7 cellular contexts compared by ENCODE assay signal in genomic region chr19:18660051-18660910, GRCh38. TPM values are rescaled to one million over a fixed set of nuclear protein-coding genes. Genes with fewer than 3 reads are reported as not detected.
DNase-seq lines count a peak whose midpoint lies in the region; ATAC-seq and TF ChIP-seq lines count a peak whose summit lies in the region.
"Had no signal": no experiment of that assay in that cellular context is flagged by ENCODE, and none has a peak within 500 bp of the region (broad histone marks: within the 10 kb centered on the region; RNA-seq: fewer than 3 reads in every experiment).

No MANE protein-coding gene starts in this region.

- in situ Hi-C loops in GM23248 (cut with MboI): no loop called here

- H4K20me1 ChIP-seq in GM23248 (ENCODE audit: insufficient read depth) (no peaks in the 10 kb centered on the region), osteoblast (ENCODE audit: insufficient read depth, low read length) (no peaks in the 10 kb centered on the region)

- H3K36me3 Mint-ChIP-seq in chondrocyte (ENCODE audit: low read depth): no peaks in the 10 kb centered on the region
- no peaks in the 10 kb centered on the region for H3K36me3 Mint-ChIP-seq in activated CD8-positive, alpha-beta memory T cell treated with anti-CD3 and anti-CD28 coated beads, Interleukin-2, amount 10 ng/mL, durations not matched to agents 7 days and 5 days
- H3K36me3 Mint-ChIP-seq in CD4-positive, alpha-beta memory T cell: peaks cover 0 to 3% of the 10 kb centered on the region in 2 donors

- no peak for ATAC-seq in activated CD8-positive, alpha-beta memory T cell treated with anti-CD3 and anti-CD28 coated beads, Interleukin-2, amount 10 ng/mL, durations not matched to agents 7 days and 5 days

- H3K9me3 Mint-ChIP-seq in chondrocyte (ENCODE audit: low read depth): no peaks in the 10 kb centered on the region
- no peaks in the 10 kb centered on the region for H3K9me3 Mint-ChIP-seq in activated CD8-positive, alpha-beta memory T cell treated with anti-CD3 and anti-CD28 coated beads, Interleukin-2, amount 10 ng/mL, durations not matched to agents 7 days and 5 days (ENCODE audit: low read depth)
- no peaks in the 10 kb centered on the region for H3K9me3 Mint-ChIP-seq in CD4-positive, alpha-beta memory T cell

- H3K27me3 ChIP-seq in GM23248 (replicated peaks; ENCODE audit: insufficient read depth): no peaks in the 10 kb centered on the region
- no peaks in the 10 kb centered on the region for H3K27me3 ChIP-seq in osteoblast (ENCODE audit: insufficient read depth, low read length)
- no peaks in the 10 kb centered on the region for H3K27me3 ChIP-seq in CD4-positive, alpha-beta memory T cell (ENCODE audit: insufficient read depth, low read length)

- H3K4me3 ChIP-seq in GM23248 (no peak overlapping the region), osteoblast (ENCODE audit: insufficient read depth, low read length) (peak overlapping the region; percentile 49)
- no peak overlapping the region for H3K4me3 ChIP-seq in CD4-positive, alpha-beta memory T cell (ENCODE audit: low read length in 2 of 2)

- H3K27ac ChIP-seq in GM23248: no peak overlapping the region
- peak overlapping the region; percentile 98 for H3K27ac ChIP-seq in osteoblast (ENCODE audit: low read depth, low read length)
- no peak overlapping the region for H3K27ac ChIP-seq in CD4-positive, alpha-beta memory T cell (ENCODE audit: low read depth, low read length)

- H3K9me3 ChIP-seq in GM23248 (ENCODE audit: low read depth) (no peaks in the 10 kb centered on the region), osteoblast (ENCODE audit: low read depth, low read length) (no peaks in the 10 kb centered on the region)
- H3K9me3 ChIP-seq in CD4-positive, alpha-beta memory T cell (ENCODE audit: control insufficient read depth in 1 of 2, low read length in 2 of 2): no peaks in the 10 kb centered on the region

- peak overlapping the region; percentile 6 for H3K4me3 Mint-ChIP-seq in chondrocyte (ENCODE audit: unreplicated experiment)
- no peak overlapping the region for H3K4me3 Mint-ChIP-seq in activated CD8-positive, alpha-beta memory T cell treated with anti-CD3 and anti-CD28 coated beads, Interleukin-2, amount 10 ng/mL, durations not matched to agents 7 days and 5 days
- no peak overlapping the region for H3K4me3 Mint-ChIP-seq in CD4-positive, alpha-beta memory T cell

- H3K36me3 ChIP-seq in GM23248 (ENCODE audit: low read depth) (no peaks in the 10 kb centered on the region), osteoblast (ENCODE audit: insufficient read depth, low read length) (no peaks in the 10 kb centered on the region)
- no peaks in the 10 kb centered on the region for H3K36me3 ChIP-seq in CD4-positive, alpha-beta memory T cell (ENCODE audit: insufficient read depth, low read length)

- POLR2A ChIA-PET in CD4-positive, alpha-beta memory T cell (lab: Charles Lee; ENCODE audit: partially characterized antibody): no interaction called here

- H3F3A ChIP-seq in GM23248 (ENCODE audit: insufficient read depth): no peaks in the 10 kb centered on the region

- intact Hi-C loops in CD4-positive, alpha-beta memory T cell (cut with micrococcal nuclease): no loop called here

- no peaks in the 10 kb centered on the region for H3K9me2 ChIP-seq in GM23248 (ENCODE audit: insufficient read depth)

- peak overlapping the region; percentile 89 for H3K27ac Mint-ChIP-seq in chondrocyte (ENCODE audit: unreplicated experiment)
- no peak overlapping the region for H3K27ac Mint-ChIP-seq in activated CD8-positive, alpha-beta memory T cell treated with anti-CD3 and anti-CD28 coated beads, Interleukin-2, amount 10 ng/mL, durations not matched to agents 7 days and 5 days
- H3K27ac Mint-ChIP-seq in CD4-positive, alpha-beta memory T cell: no peak overlapping the region

- H3K79me2 ChIP-seq in GM23248 (ENCODE audit: insufficient read depth) (no peaks in the 10 kb centered on the region), osteoblast (ENCODE audit: insufficient read depth, low read length) (peaks cover 39% of the 10 kb centered on the region)

- H3K9ac ChIP-seq in GM23248: no peak overlapping the region

- H3K4me1 Mint-ChIP-seq in chondrocyte (ENCODE audit: low read depth): peaks cover 72% of the 10 kb centered on the region
- peaks cover 5% of the 10 kb centered on the region for H3K4me1 Mint-ChIP-seq in activated CD8-positive, alpha-beta memory T cell treated with anti-CD3 and anti-CD28 coated beads, Interleukin-2, amount 10 ng/mL, durations not matched to agents 7 days and 5 days
- peaks cover 16 to 21% (median 21%) of the 10 kb centered on the region in 4 donors for H3K4me1 Mint-ChIP-seq in CD4-positive, alpha-beta memory T cell

- no peaks in the 10 kb centered on the region for H3K4me1 ChIP-seq in GM23248 (ENCODE audit: insufficient read depth)
- H3K4me1 ChIP-seq in osteoblast (ENCODE audit: insufficient read depth, low read length): peaks cover 61% of the 10 kb centered on the region
- peaks cover 4% of the 10 kb centered on the region for H3K4me1 ChIP-seq in CD4-positive, alpha-beta memory T cell (ENCODE audit: insufficient read depth, low read length)

- CTCF ChIA-PET in activated CD8-positive, alpha-beta memory T cell treated with anti-CD3 and anti-CD28 coated beads, Interleukin-2, amount 10 ng/mL, durations not matched to agents 7 days and 5 days (lab: Charles Lee): no interaction called here
- CTCF ChIA-PET in CD4-positive, alpha-beta memory T cell (lab: Charles Lee; ENCODE audit: partially characterized antibody): no interaction called here

- H3K27me3 Mint-ChIP-seq in chondrocyte (ENCODE audit: low read depth): no peaks in the 10 kb centered on the region
- H3K27me3 Mint-ChIP-seq in activated CD8-positive, alpha-beta memory T cell treated with anti-CD3 and anti-CD28 coated beads, Interleukin-2, amount 10 ng/mL, durations not matched to agents 7 days and 5 days: no peaks in the 10 kb centered on the region
- no peaks in the 10 kb centered on the region for H3K27me3 Mint-ChIP-seq in CD4-positive, alpha-beta memory T cell

- no peak overlapping the region for H2AFZ ChIP-seq in GM23248
- peak overlapping the region; percentile 50 for H2AFZ ChIP-seq in osteoblast (ENCODE audit: low read length)

- H3K4me2 ChIP-seq in GM23248 (ENCODE audit: unreplicated experiment): no peak overlapping the region
- peak overlapping the region; percentile 75 for H3K4me2 ChIP-seq in osteoblast (ENCODE audit: insufficient read depth, low read length)

- WGBS in GM23248 (ENCODE audit: low coverage in 1 of 2, low lambda C conversion rate in 2 of 2, missing lambda C conversion rate in 2 of 2), 2 experiments: 75 to 79% methylated on average over 25 to 27 of the region's 37 CpGs

- DNase-seq in GM23248: peak; percentile 37
- no peak for DNase-seq in chondrocyte (ENCODE audit: low spot score)
- peak; percentile 99 for DNase-seq in osteoblast (ENCODE audit: insufficient read length, low spot score, missing footprints)
- DNase-seq in activated CD8-positive, alpha-beta memory T cell treated with anti-CD3 and anti-CD28 coated beads, Interleukin-2, amount 10 ng/mL, durations not matched to agents 7 days and 5 days: no peak
- no peak for DNase-seq in CD4-positive, alpha-beta memory T cell
- DNase-seq in DMS 273 treated with DMSO at 0.1 percent for 48 hours (lab: John Stamatoyannopoulos, UW): no peak
- DNase-seq: DND-41 had no signal

- TF ChIP-seq CTCF in chondrocyte (IDR thresholded peaks at IDR 0.05) (no peak), osteoblast (IDR thresholded peaks at IDR 0.05; ENCODE audit: extremely low read depth, low read depth, low read length) (no peak)

RNA-seq across cellular contexts. Expression of gene CRTC1, which starts 23.2 kb away (rescaled TPM):
- total RNA-seq in GM23248 (2014; rRNA removed; shearing (Covaris generic)): 1.2 and 1.4 TPM in 2 replicates
- 4.0 and 5.1 TPM in 2 replicates for polyA plus RNA-seq in GM23248 (2016; fragmentation: Nextera tagmentation; extraction: Ambion mirVana)
- total RNA-seq in chondrocyte (14.6 to 17.2 TPM (median 15.5 TPM) in 3 replicates), osteoblast (3.8 and 4.0 TPM in 2 replicates)
- total RNA-seq in activated CD8-positive, alpha-beta memory T cell treated with anti-CD3 and anti-CD28 coated beads, Interleukin-2, amount 10 ng/mL, durations not matched to agents 7 days and 5 days: 1 to 10 TPM; 5.9 to 6.4 TPM
- 10 to 100 TPM; 19.6 to 20.8 TPM for total RNA-seq in CD4-positive, alpha-beta memory T cell
- 1 to 10 TPM in 1 of 2 donors, not detected in 1; 1.7 TPM for polyA plus RNA-seq in CD4-positive, alpha-beta memory T cell

RNA-seq across cellular contexts. Expression of gene KLHL26, which starts 23.5 kb away (rescaled TPM):
- 5.7 and 6.4 TPM in 2 replicates for total RNA-seq in GM23248 (2014; rRNA removed; shearing (Covaris generic))
- polyA plus RNA-seq in GM23248 (2016; fragmentation: Nextera tagmentation; extraction: Ambion mirVana): 2.8 and 2.9 TPM in 2 replicates
- total RNA-seq in chondrocyte (6.6 to 9.8 TPM (median 8.0 TPM) in 3 replicates), osteoblast (5.1 and 5.3 TPM in 2 replicates)
- total RNA-seq in activated CD8-positive, alpha-beta memory T cell treated with anti-CD3 and anti-CD28 coated beads, Interleukin-2, amount 10 ng/mL, durations not matched to agents 7 days and 5 days: 10 to 100 TPM; 12.8 to 15.8 TPM
- 10 to 100 TPM; 13.4 to 14.8 TPM for total RNA-seq in CD4-positive, alpha-beta memory T cell
- 1 to 10 TPM; 4.4 to 7.8 TPM for polyA plus RNA-seq in CD4-positive, alpha-beta memory T cell

RNA-seq across cellular contexts. Expression of gene TMEM59L, which starts 47.6 kb away (rescaled TPM):
- total RNA-seq in GM23248 (2014; rRNA removed; shearing (Covaris generic)): 0.13 and 0.97 TPM in 2 replicates
- polyA plus RNA-seq in GM23248 (2016; fragmentation: Nextera tagmentation; extraction: Ambion mirVana): 2.1 and 3.4 TPM in 2 replicates
- total RNA-seq in chondrocyte (4.4 to 4.8 TPM (median 4.4 TPM) in 3 replicates), osteoblast (0.36 and 2.1 TPM in 2 replicates)
- not detected for total RNA-seq in activated CD8-positive, alpha-beta memory T cell treated with anti-CD3 and anti-CD28 coated beads, Interleukin-2, amount 10 ng/mL, durations not matched to agents 7 days and 5 days
- total RNA-seq in CD4-positive, alpha-beta memory T cell: not detected
- not detected for polyA plus RNA-seq in CD4-positive, alpha-beta memory T cell

RNA-seq across cellular contexts. Expression of gene CRLF1, which starts 53.7 kb away (rescaled TPM):
- 40.0 and 59.2 TPM in 2 replicates for total RNA-seq in GM23248 (2014; rRNA removed; shearing (Covaris generic))
- 8.6 and 9.9 TPM in 2 replicates for polyA plus RNA-seq in GM23248 (2016; fragmentation: Nextera tagmentation; extraction: Ambion mirVana)
- 13.2 to 21.9 TPM (median 15.3 TPM) in 3 replicates for total RNA-seq in chondrocyte
- total RNA-seq in osteoblast: 6.9 and 15.9 TPM in 2 replicates
- total RNA-seq in activated CD8-positive, alpha-beta memory T cell treated with anti-CD3 and anti-CD28 coated beads, Interleukin-2, amount 10 ng/mL, durations not matched to agents 7 days and 5 days: not detected
- not detected for total RNA-seq in CD4-positive, alpha-beta memory T cell
- under 1 TPM in 1 of 2 donors, not detected in 1; 0.70 TPM for polyA plus RNA-seq in CD4-positive, alpha-beta memory T cell

Comparison
In these comparisons a context has a peak if more than half of its experiments do, and no peak if none do; other contexts are left out.
1. DNase-seq: peak in GM23248 (single experiment) and osteoblast (single experiment); none in chondrocyte (single experiment), activated CD8-positive, alpha-beta memory T cell treated with anti-CD3 and anti-CD28 coated beads, Interleukin-2, amount 10 ng/mL, durations not matched to agents 7 days and 5 days (single experiment), CD4-positive, alpha-beta memory T cell (0 of 5) and DMS 273 treated with DMSO at 0.1 percent for 48 hours (single experiment).